In genomic region chr19:35099155-35099896, GRCh38 we compare ENCODE assay signal across 23 cellular contexts. TPM values are rescaled to one million over a fixed set of nuclear protein-coding genes. Genes with fewer than 3 reads are reported as not detected.
"Had no signal": no experiment of that assay in that cellular context is flagged by ENCODE, and none has a peak within 500 bp of the region (broad histone marks: within the 10 kb centered on the region; RNA-seq: fewer than 3 reads in every experiment).

No MANE protein-coding gene starts in this region.

- H3K27ac ChIP-seq: adrenal gland, coronary artery, foreskin keratinocyte, ovary, vagina had no signal

- H3K36me3 ChIP-seq: adrenal gland, ovary, tibial nerve, vagina had no signal

- DNase-seq: activated CD4-positive, alpha-beta T cell treated with anti-CD3 and anti-CD28 coated beads for 4 hours; activated CD8-positive, alpha-beta memory T cell treated with anti-CD3 and anti-CD28 coated beads, Interleukin-2, amount 50 U/mL, for 4 hours; activated CD8-positive, alpha-beta T cell treated with anti-CD3 and anti-CD28 coated beads for 36 hours; activated effector memory CD4-positive, alpha-beta T cell treated with anti-CD3 and anti-CD28 coated beads, Interleukin-2, amount 50 U/mL, for 16 hours; activated T-cell treated with anti-CD3 and anti-CD28 coated beads, Interleukin-2, amount 50 U/mL, for 48 hours; adrenal gland; central memory CD4-positive, alpha-beta T cell; effector CD4-positive, alpha-beta T cell; immature natural killer cell; midbrain; ovary; stimulated activated CD4-positive, alpha-beta T cell treated with anti-CD3 and anti-CD28 coated beads, Interleukin-12 subunit alpha, Interleukin-12 subunit beta, amount 100 ng/mL, for 4 hours; stimulated activated CD4-positive, alpha-beta T cell treated with anti-CD3 and anti-CD28 coated beads, Interleukin-2, amount 100 ng/mL, for 24 hours had no signal

- H3K9me3 ChIP-seq: adrenal gland, body of pancreas, ovary, tibial nerve, vagina had no signal

- H3K4me3 ChIP-seq: adrenal gland, body of pancreas, coronary artery, lung, ovary, tibial nerve, vagina had no signal

- H3K4me1 ChIP-seq: adrenal gland, vagina had no signal

- ATAC-seq: activated CD8-positive, alpha-beta T cell treated with anti-CD3 and anti-CD28 coated beads for 36 hours; stimulated activated effector memory CD8-positive, alpha-beta T cell treated with anti-CD3 and anti-CD28 coated beads, Interleukin-12 subunit alpha, Interleukin-12 subunit beta, amount 100 ng/mL, for 72 hours had no signal

- H3K27me3 ChIP-seq: adrenal gland, body of pancreas, foreskin keratinocyte, ovary, tibial nerve, vagina had no signal

RNA-seq across cellular contexts. Expression of gene FXYD3, which starts 16.3 kb away (rescaled TPM):
- total RNA-seq: activated CD8-positive, alpha-beta T cell treated with anti-CD3 and anti-CD28 coated beads for 36 hours; endothelial cell of umbilical vein; pulmonary artery endothelial cell had no signal

RNA-seq across cellular contexts. Expression of gene LGI4, which starts 35.5 kb away (rescaled TPM):
- total RNA-seq: endothelial cell of umbilical vein, foreskin keratinocyte, pulmonary artery endothelial cell had no signal

RNA-seq across cellular contexts. Expression of gene FXYD1, which starts 39.3 kb away (rescaled TPM):
- total RNA-seq: endothelial cell of umbilical vein had no signal

RNA-seq across cellular contexts. Expression of gene FXYD7, which starts 43.7 kb away (rescaled TPM):
- total RNA-seq: adrenal gland, endothelial cell of umbilical vein, lung, myocyte, pulmonary artery endothelial cell had no signal
